18 cellular contexts compared by ENCODE assay signal in genomic region chr19:33275933-33276619, GRCh38. TPM values are rescaled to one million over a fixed set of nuclear protein-coding genes. Genes with fewer than 3 reads are reported as not detected.
DNase-seq lines count a peak whose midpoint lies in the region; ATAC-seq and TF ChIP-seq lines count a peak whose summit lies in the region.
"Had no signal": no experiment of that assay in that cellular context is flagged by ENCODE, and none has a peak within 500 bp of the region (broad histone marks: within the 10 kb centered on the region; RNA-seq: fewer than 3 reads in every experiment).

No MANE protein-coding gene starts in this region.

- no peak overlapping the region for H4K12ac ChIP-seq in trophoblast cell (ENCODE audit: low read depth, low read length)

- WGBS in trophoblast cell (ENCODE audit: extremely low coverage, insufficient coverage, insufficient read length), result no CpG with 5 or more reads among the region's 19 CpGs
- 80 to 82% methylated on average over 2 to 19 of the region's 19 CpGs for whole genome bisulfite sequencing in upper lobe of left lung, 2 donors

- H3K4me1 ChIP-seq in BLaER1 treated with 17β-estradiol and CSF1 and Interleukin-3, amounts not matched to agents 10 nM and 100 nM, result peaks cover 77 to 100% (median 89%) of the 10 kb centered on the region in 10 experiments
- H3K4me1 ChIP-seq in trophoblast cell (ENCODE audit: control insufficient read depth in 1 of 2, insufficient read depth in 2 of 2, low read length in 2 of 2) (peaks cover 25 to 36% of the 10 kb centered on the region in 2 experiments), upper lobe of left lung (peaks cover 19 to 53% (median 46%) of the 10 kb centered on the region in 4 donors)

- H3K27me3 Mint-ChIP-seq in T-helper 2 cell treated with Interferon-gamma antibody and Interleukin-4, amounts not matched to agents 5 μg/mL and 100 μg/mL, for 36 hours (ENCODE audit: low read depth), result peaks cover 2% of the 10 kb centered on the region

- H2BK5ac ChIP-seq in trophoblast cell (ENCODE audit: low read depth, low read length, poor library complexity), result peak overlapping the region; percentile 11

- peak overlapping the region; percentile 9 for H3K14ac ChIP-seq in trophoblast cell (ENCODE audit: low read length)

- H3K27me3 ChIP-seq in BLaER1 treated with 17β-estradiol and CSF1 and Interleukin-3, amounts not matched to agents 10 nM and 100 nM, result no peaks in the 10 kb centered on the region
- H3K27me3 ChIP-seq in trophoblast cell (ENCODE audit: insufficient read depth, low read length), result no peaks in the 10 kb centered on the region
- no peaks in the 10 kb centered on the region for H3K27me3 ChIP-seq in upper lobe of left lung

- no peaks in the 10 kb centered on the region for H3K36me3 Mint-ChIP-seq in T-helper 2 cell treated with Interferon-gamma antibody and Interleukin-4, amounts not matched to agents 5 μg/mL and 100 μg/mL, for 36 hours (ENCODE audit: low read depth)

- peak overlapping the region in 6 of 11 experiments; percentile 78 to 95 (median 91); a peak in 3 of 22 replicates for H3K4me2 ChIP-seq in BLaER1 treated with 17β-estradiol and CSF1 and Interleukin-3, amounts not matched to agents 10 nM and 100 nM
- H3K4me2 ChIP-seq in trophoblast cell (ENCODE audit: low read length), result no peak overlapping the region
- H3K4me2 ChIP-seq: A549, SK-N-SH had no signal

- TF ChIP-seq POLR2A in upper lobe of left lung (IDR thresholded peaks at IDR 0.05), result no peak

- no peak overlapping the region for H3K4me3 Mint-ChIP-seq in T-helper 2 cell treated with Interferon-gamma antibody and Interleukin-4, amounts not matched to agents 5 μg/mL and 100 μg/mL, for 36 hours
- H3K4me3 Mint-ChIP-seq: HFFc6 had no signal

- ATAC-seq in left lobe of liver (peak; percentile 67), upper lobe of left lung (ENCODE audit: low FRiP score in 2 of 2) (no peak)
- ATAC-seq: K562 had no signal

- H3K79me1 ChIP-seq in trophoblast cell (ENCODE audit: low read length), result peaks cover 33% of the 10 kb centered on the region

- H3K9me3 Mint-ChIP-seq in T-helper 2 cell treated with Interferon-gamma antibody and Interleukin-4, amounts not matched to agents 5 μg/mL and 100 μg/mL, for 36 hours, result no peaks in the 10 kb centered on the region
- H3K9me3 Mint-ChIP-seq: HFFc6 had no signal

- peak overlapping the region; percentile 61 for H4K91ac ChIP-seq in trophoblast cell (ENCODE audit: low read depth, low read length)

- H3K4me1 Mint-ChIP-seq in T-helper 2 cell treated with Interferon-gamma antibody and Interleukin-4, amounts not matched to agents 5 μg/mL and 100 μg/mL, for 36 hours (ENCODE audit: low read depth), result peaks cover 12% of the 10 kb centered on the region

- H3K9me3 ChIP-seq in BLaER1 treated with 17β-estradiol and CSF1 and Interleukin-3, amounts not matched to agents 10 nM and 100 nM (replicated peaks in 1 of 11), result no peaks in the 10 kb centered on the region
- H3K9me3 ChIP-seq in trophoblast cell (ENCODE audit: insufficient read depth, low read depth, low read length) (peaks cover 7% of the 10 kb centered on the region), upper lobe of left lung (no peaks in the 10 kb centered on the region)
- H3K9me3 ChIP-seq: A549, SK-N-SH had no signal

- no peak overlapping the region for H3K4me3 ChIP-seq in BLaER1 treated with 17β-estradiol and CSF1 and Interleukin-3, amounts not matched to agents 10 nM and 100 nM
- H3K4me3 ChIP-seq in trophoblast cell (ENCODE audit: low read depth, low read length) (no peak overlapping the region), upper lobe of left lung (no peak overlapping the region)
- H3K4me3 ChIP-seq: A549, K562 had no signal

- H2BK120ac ChIP-seq in trophoblast cell (ENCODE audit: insufficient read depth, low read length, poor library complexity), result no peak overlapping the region

- H3K79me2 ChIP-seq in trophoblast cell (ENCODE audit: control insufficient read depth, insufficient read depth, low read length, poor library complexity), result no peaks in the 10 kb centered on the region

- no peak overlapping the region for H3K27ac Mint-ChIP-seq in T-helper 2 cell treated with Interferon-gamma antibody and Interleukin-4, amounts not matched to agents 5 μg/mL and 100 μg/mL, for 36 hours
- H3K27ac Mint-ChIP-seq: HFFc6 had no signal

- H2AFZ ChIP-seq in trophoblast cell (ENCODE audit: insufficient read depth, low read length, poor library complexity), result no peak overlapping the region

- no peak overlapping the region for H3K18ac ChIP-seq in trophoblast cell (ENCODE audit: low read length)

- no peaks in the 10 kb centered on the region for H4K20me1 ChIP-seq in BLaER1 treated with 17β-estradiol and CSF1 and Interleukin-3, amounts not matched to agents 10 nM and 100 nM

- no peak overlapping the region for H3K9ac ChIP-seq in BLaER1 treated with 17β-estradiol and CSF1 and Interleukin-3, amounts not matched to agents 10 nM and 100 nM
- H3K9ac ChIP-seq in trophoblast cell (ENCODE audit: low read length), result no peak overlapping the region
- H3K9ac ChIP-seq: SK-N-SH had no signal

- no peak overlapping the region for H3K23ac ChIP-seq in trophoblast cell (ENCODE audit: low read length)

- no peak for TF ChIP-seq EP300 in upper lobe of left lung (IDR thresholded peaks at IDR 0.05)

- DNase-seq in HuH-7 (ENCODE audit: low spot score) (peak; percentile 98), left lobe of liver (ENCODE audit: low spot score) (peak; percentile 97), trophoblast cell (no peak), pons (ENCODE audit: low spot score) (no peak), upper lobe of left lung (no peak)
- no peak for DNase-seq in T-helper 2 cell treated with Interferon-gamma antibody and Interleukin-4, amounts not matched to agents 5 μg/mL and 100 μg/mL, for 36 hours (ENCODE audit: low spot score)
- DNase-seq: C1 segment of cervical spinal cord, HFFc6, NCI-H1105 treated with DMSO at 0.1 percent for 48 hours, NCI-H1694, NCI-H2081 treated with DMSO at 0.1 percent for 48 hours, NCI-H510A treated with DMSO at 0.1 percent for 48 hours, SHP77 treated with DMSO at 0.1 percent for 48 hours, SK-N-SH had no signal

- TF ChIP-seq CTCF in upper lobe of left lung (IDR thresholded peaks at IDR 0.05), result no peak

- H3K4ac ChIP-seq in trophoblast cell (ENCODE audit: low read depth, low read length), result no peak overlapping the region

- H3K36me3 ChIP-seq in BLaER1 treated with 17β-estradiol and CSF1 and Interleukin-3, amounts not matched to agents 10 nM and 100 nM, result no peaks in the 10 kb centered on the region
- no peaks in the 10 kb centered on the region for H3K36me3 ChIP-seq in trophoblast cell (ENCODE audit: control insufficient read depth in 1 of 2, insufficient read depth in 2 of 2, low read length in 2 of 2)
- H3K36me3 ChIP-seq in upper lobe of left lung, result no peaks in the 10 kb centered on the region

- H3K27ac ChIP-seq in BLaER1 treated with 17β-estradiol and CSF1 and Interleukin-3, amounts not matched to agents 10 nM and 100 nM, result peak overlapping the region in 5 of 11 experiments; percentile 18 to 77 (median 30); a peak in 6 of 22 replicates
- H3K27ac ChIP-seq in trophoblast cell (ENCODE audit: low read depth, low read length) (no peak overlapping the region), upper lobe of left lung (peak overlapping the region in 2 of 4 donors; percentile 60 to 85)

- peak overlapping the region; percentile 58 for H2BK12ac ChIP-seq in trophoblast cell (ENCODE audit: low read length)

- peak overlapping the region; percentile 67 for H2AK5ac ChIP-seq in trophoblast cell (ENCODE audit: low read length)

- H4K8ac ChIP-seq in trophoblast cell (ENCODE audit: low read depth, low read length), result no peak overlapping the region

RNA-seq across cellular contexts. Expression of gene CEBPA, which starts 26.3 kb away (rescaled TPM):
- total RNA-seq in left lobe of liver, result 185 TPM
- 148 and 169 TPM in 2 replicates for polyA plus RNA-seq in trophoblast cell (2013)
- total RNA-seq in upper lobe of left lung, result 100 to 1,000 TPM in 3 of 6 donors, 10 to 100 TPM in 3; 53.5 to 183 (median 109) TPM
- total RNA-seq: RPMI7951 had no signal

RNA-seq across cellular contexts. Expression of gene SLC7A10, which starts 50.4 kb away (rescaled TPM):
- not detected for total RNA-seq in left lobe of liver
- polyA plus RNA-seq in trophoblast cell (2013), result 0.81 and 0.99 TPM in 2 replicates
- total RNA-seq in upper lobe of left lung, result 1 to 10 TPM in 1 of 6 donors, under 1 TPM in 3, not detected in 2; 0.29 to 2.1 (median 0.47) TPM
- total RNA-seq: HFFc6, K562, RPMI7951 had no signal

Comparison
In these comparisons a context has a peak if more than half of its experiments do, and no peak if none do; other contexts are left out.
1. DNase-seq: peak in HuH-7 (single experiment) and left lobe of liver (single experiment); none in trophoblast cell (0 of 2), pons (single experiment), T-helper 2 cell treated with Interferon-gamma antibody and Interleukin-4, amounts not matched to agents 5 μg/mL and 100 μg/mL, for 36 hours (single experiment) and upper lobe of left lung (0 of 2).